In genomic region chr6:13581700-13582229, GRCh38 we compare ENCODE assay signal across 1 cellular context.
TF ChIP-seq lines count a peak whose summit lies in the region.

No MANE protein-coding gene starts in this region.

TF ChIP-seq in HepG2, 621 proteins besides CTCF, POLR2A, EP300 and RAD21 (continued from another document):
- no peak for TF ChIP-seq CEBPZ (IDR thresholded peaks at IDR 0.05; ENCODE audit: low read length)
- no peak for TF ChIP-seq RNF2 (conservative IDR thresholded peaks at IDR 0.05; ENCODE audit: low read depth)
- no peak for TF ChIP-seq ZNF576 (CRISPR knock-in tag; IDR thresholded peaks at IDR 0.05)
- no peak for TF ChIP-seq ZMYM3 (CRISPR knock-in tag; IDR thresholded peaks at IDR 0.05)
- TF ChIP-seq HOXD1 (CRISPR knock-in tag; IDR thresholded peaks at IDR 0.05), result no peak
- no peak for TF ChIP-seq ZNF543 (CRISPR knock-in tag; IDR thresholded peaks at IDR 0.05)
- no peak for TF ChIP-seq RXRA (CRISPR knock-in tag; IDR thresholded peaks at IDR 0.05)
TF ChIP-seq in HepG2: peak in this region for 0.
